In genomic region chr15:97909291-97909891, GRCh38 we compare ENCODE assay signal across 8 cellular contexts.
DNase-seq lines count a peak whose midpoint lies in the region; ATAC-seq and TF ChIP-seq lines count a peak whose summit lies in the region.

No MANE protein-coding gene starts in this region.

- peak; percentile 80 for DNase-seq in activated effector memory CD4-positive, alpha-beta T cell treated with anti-CD3 and anti-CD28 coated beads, Interleukin-2, amount 50 U/mL, for 16 hours
- no peak for DNase-seq in activated effector memory CD4-positive, alpha-beta T cell treated with Interleukin-2 at 50 U/mL for 16 hours
- DNase-seq in NCI-H1092 (lab: John Stamatoyannopoulos, UW) (peak; percentile 23), cerebellar cortex (ENCODE audit: low spot score) (peak; percentile 54), left kidney (ENCODE audit: low read depth, low spot score) (peak; percentile 86)
- peak; percentile 15 to 53 (median 45) for DNase-seq in stimulated activated CD4-positive, alpha-beta T cell treated with anti-CD3 and anti-CD28 coated beads, TNF-alpha, amount 100 ng/mL, for 24 hours (ENCODE audit: low read depth in 3 of 3)

- H3K27ac ChIP-seq in VCaP: no peak overlapping the region

- ATAC-seq in HG02588 (IDR thresholded peaks at IDR 0.05; ENCODE audit: unreplicated experiment): peak; percentile 88

- peak; percentile 99 for TF ChIP-seq CTCF in VCaP (conservative IDR thresholded peaks at IDR 0.05)
